8 cellular contexts compared by ENCODE assay signal in genomic region chrX:151396827-151397740, GRCh38. TPM values are rescaled to one million over a fixed set of nuclear protein-coding genes. Genes with fewer than 3 reads are reported as not detected.
DNase-seq lines count a peak whose midpoint lies in the region; ATAC-seq and TF ChIP-seq lines count a peak whose summit lies in the region.

VMA21 (plus strand) TSS chrX:151397206; CDS start chrX:151397309, 103 bp downstream.

- peaks cover 0 to 45% (median 12%) of the 10 kb centered on the region in 9 donors for H3K4me1 ChIP-seq in heart right ventricle
- H3K4me1 ChIP-seq in upper lobe of right lung = no peaks in the 10 kb centered on the region

- H3K27ac Mint-ChIP-seq in T-cell (peak within 1 kb of the TSS; percentile 94 to 97), progenitor cell of endocrine pancreas (peak within 1 kb of the TSS; percentile 98)

- H3K27ac ChIP-seq in adipose tissue (ENCODE audit: low read depth, low read length) (peak within 1 kb of the TSS; percentile 97), heart right ventricle (peak within 1 kb of the TSS; percentile 67 to 92 (median 90)), upper lobe of right lung (peak within 1 kb of the TSS; percentile 96)

- POLR2A ChIA-PET in T-cell (lab: Charles Lee) = interaction anchor here (0.6 to 0.7 kb wide), 4 partner anchors 26 to 1889 kb away, joined by 3 read pairs; no protein-coding TSS in a partner anchor

- 0 to 44% (median 0%) methylated on average over 18 to 97 of the region's 97 CpGs for WGBS in adipose tissue, 3 donors
- WGBS in heart right ventricle, 2 donors = 0 to 1% methylated on average over 46 to 97 of the region's 97 CpGs

- CTCF ChIA-PET in T-cell (lab: Charles Lee) = interaction anchor here (0.6 to 0.9 kb wide), 2 partner anchors 37 to 581 kb away, joined by 3 to 7 read pairs; no protein-coding TSS in a partner anchor

- H3K4me1 Mint-ChIP-seq in T-cell (peaks cover 42 to 73% (median 69%) of the 10 kb centered on the region in 3 donors), progenitor cell of endocrine pancreas (ENCODE audit: low read depth) (peaks cover 19% of the 10 kb centered on the region)

- H3K4me3 Mint-ChIP-seq in T-cell (peak within 1 kb of the TSS; percentile 69 to 89 (median 84)), progenitor cell of endocrine pancreas (ENCODE audit: low read depth) (peak within 1 kb of the TSS; percentile 87)

- no peaks in the 10 kb centered on the region for H3K9me3 Mint-ChIP-seq in T-cell
- H3K9me3 Mint-ChIP-seq in progenitor cell of endocrine pancreas (ENCODE audit: low read depth) = peaks cover 14% of the 10 kb centered on the region

- ATAC-seq in HG02642 (IDR thresholded peaks at IDR 0.05; ENCODE audit: poor library complexity, unreplicated experiment) = peak; percentile 90
- peak; percentile 82 to 91 (median 88) for ATAC-seq in T-cell (replicated peaks in 1 of 4)
- peak; percentile 97 to 99 (median 98) for ATAC-seq in heart right ventricle
- ATAC-seq in upper lobe of right lung = peak; percentile 99

- peak within 1 kb of the TSS; percentile 85 for H3K4me3 ChIP-seq in GM12875 (ENCODE audit: low read depth, low read length)
- peak within 1 kb of the TSS; percentile 33 to 92 (median 77) for H3K4me3 ChIP-seq in heart right ventricle
- H3K4me3 ChIP-seq in upper lobe of right lung = peak within 1 kb of the TSS; percentile 68

- no peaks in the 10 kb centered on the region for H3K27me3 Mint-ChIP-seq in T-cell
- H3K27me3 Mint-ChIP-seq in progenitor cell of endocrine pancreas = no peaks in the 10 kb centered on the region

- intact Hi-C loops in heart right ventricle (cut with DNase I) = no loop called here
- intact Hi-C loops in upper lobe of right lung (cut with DNase I) = no loop called here

- TF ChIP-seq CTCF in GM12875 (IDR thresholded peaks at IDR 0.05; ENCODE audit: borderline replicate concordance, insufficient read depth, low read depth, low read length) = no peak
- TF ChIP-seq CTCF in heart right ventricle (IDR thresholded peaks at IDR 0.05) = no peak
- TF ChIP-seq CTCF in progenitor cell of endocrine pancreas (IDR thresholded peaks at IDR 0.05; ENCODE audit: unreplicated experiment) = no peak
- TF ChIP-seq CTCF in upper lobe of right lung (IDR thresholded peaks at IDR 0.05) = no peak

- DNase-seq in NCI-H1105 (lab: John Stamatoyannopoulos, UW) (peak; percentile 90), T-cell (peak; percentile 51 to 84 (median 75)), heart right ventricle (peak; percentile 87 to 90), progenitor cell of endocrine pancreas (ENCODE audit: low spot score, unreplicated experiment) (peak; percentile 61), upper lobe of right lung (peak; percentile 96)

- H3K36me3 Mint-ChIP-seq in T-cell (no peaks in the 10 kb centered on the region), progenitor cell of endocrine pancreas (ENCODE audit: insufficient read depth) (no peaks in the 10 kb centered on the region)

- H3K36me3 ChIP-seq in heart right ventricle = no peaks in the 10 kb centered on the region
- H3K36me3 ChIP-seq in upper lobe of right lung = no peaks in the 10 kb centered on the region

- H3K27me3 ChIP-seq in heart right ventricle = no peaks in the 10 kb centered on the region
- no peaks in the 10 kb centered on the region for H3K27me3 ChIP-seq in upper lobe of right lung

- no peaks in the 10 kb centered on the region for H3K9me3 ChIP-seq in heart right ventricle
- H3K9me3 ChIP-seq in upper lobe of right lung = no peaks in the 10 kb centered on the region

RNA-seq across cellular contexts. Expression of gene VMA21, which starts in this region (rescaled TPM):
- total RNA-seq in T-cell (10 to 100 TPM; 22.8 to 28.2 (median 24.3) TPM), heart right ventricle (10 to 100 TPM; 18.3 to 26.6 (median 22.2) TPM), progenitor cell of endocrine pancreas (36.1 and 41.6 TPM in 2 replicates), upper lobe of right lung (28.0 TPM)
- polyA plus RNA-seq in adipose tissue (10 to 100 TPM in 2 of 3 donors, 1 to 10 TPM in 1; 4.2 to 10.4 (median 10.1) TPM), heart right ventricle (1 to 10 TPM; 4.3 to 9.0 TPM)

Comparison
In these comparisons a context has a peak if more than half of its experiments do, and no peak if none do; other contexts are left out.
1. Peak in every context shown above with its lines: DNase-seq, ATAC-seq, H3K4me3 ChIP-seq and H3K27ac ChIP-seq.